17 cellular contexts compared by ENCODE assay signal in the genomic region with DNA sequence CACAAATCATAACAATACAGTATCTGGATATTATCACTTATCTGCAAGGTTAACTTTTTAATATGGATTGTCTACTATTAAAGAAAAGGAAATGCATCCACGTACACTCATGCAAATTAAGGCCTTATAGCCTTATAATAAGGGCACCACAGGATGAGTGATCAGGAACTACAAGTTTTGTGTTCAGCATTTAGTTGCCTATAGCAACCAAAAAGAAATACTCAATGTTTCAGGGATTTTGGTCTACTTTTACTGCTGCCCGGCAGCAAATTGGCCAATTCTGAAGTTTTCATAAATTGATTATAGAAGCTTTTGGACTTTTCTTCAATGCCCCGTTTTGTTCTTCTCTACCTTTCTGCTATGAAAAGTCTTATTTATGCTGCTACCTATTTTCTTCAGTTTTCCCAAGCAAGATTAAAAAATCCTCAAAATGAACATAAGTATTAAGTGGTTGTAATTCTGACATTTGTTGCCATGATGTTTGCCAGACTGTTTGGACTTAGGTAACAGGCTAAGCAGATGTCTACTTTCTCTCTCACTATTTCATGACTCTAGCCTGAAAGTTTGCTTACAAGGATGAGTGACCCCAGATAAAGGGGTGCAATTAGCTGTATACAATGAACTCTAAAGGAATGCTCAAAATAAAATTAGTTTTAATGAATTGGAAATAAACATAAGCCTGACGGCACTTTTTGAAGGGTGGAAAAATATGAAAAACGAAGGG.
"Had no signal": no experiment of that assay in that cellular context is flagged by ENCODE, and none has a peak within 500 bp of the region (broad histone marks: within the 10 kb centered on the region; RNA-seq: fewer than 3 reads in every experiment).

No MANE protein-coding gene starts in this region.

- H3K4me1 ChIP-seq: esophagus squamous epithelium, right atrium auricular region, suprapubic skin, thyroid gland, vagina had no signal

- ATAC-seq: effector memory CD8-positive, alpha-beta T cell; stimulated activated naive CD8-positive, alpha-beta T cell treated with anti-CD3 and anti-CD28 coated beads, Interleukin-15, Interleukin-2, amounts not matched to agents 100 U/mL and 50 U/mL, for 24 hours had no signal

- H3K4me3 ChIP-seq: esophagus squamous epithelium, right atrium auricular region, suprapubic skin, thyroid gland, vagina had no signal

- DNase-seq: cerebellar nuclear complex; effector memory CD8-positive, alpha-beta T cell; esophagus squamous epithelium; foreskin melanocyte; head of caudate nucleus; hippocampal formation; midbrain; nephron progenitor cell; posterior cingulate gyrus; stimulated activated CD4-positive, alpha-beta T cell treated with anti-CD3 and anti-CD28 coated beads, Interleukin-2, amount 100 ng/mL, for 48 hours; stimulated activated naive CD8-positive, alpha-beta T cell treated with anti-CD3 and anti-CD28 coated beads, Interleukin-15, Interleukin-2, amounts not matched to agents 100 U/mL and 50 U/mL, for 24 hours; thyroid gland had no signal

- FAIRE-seq: colon, small intestine had no signal

- H3K27ac ChIP-seq: right atrium auricular region, suprapubic skin, thyroid gland, vagina had no signal

- H3K9me3 ChIP-seq: esophagus squamous epithelium, right atrium auricular region, suprapubic skin, thyroid gland, vagina had no signal

- H3K27me3 ChIP-seq: esophagus squamous epithelium, right atrium auricular region, suprapubic skin, thyroid gland, vagina had no signal

- H3K36me3 ChIP-seq: esophagus squamous epithelium, right atrium auricular region, suprapubic skin, thyroid gland, vagina had no signal
